In the genomic region with DNA sequence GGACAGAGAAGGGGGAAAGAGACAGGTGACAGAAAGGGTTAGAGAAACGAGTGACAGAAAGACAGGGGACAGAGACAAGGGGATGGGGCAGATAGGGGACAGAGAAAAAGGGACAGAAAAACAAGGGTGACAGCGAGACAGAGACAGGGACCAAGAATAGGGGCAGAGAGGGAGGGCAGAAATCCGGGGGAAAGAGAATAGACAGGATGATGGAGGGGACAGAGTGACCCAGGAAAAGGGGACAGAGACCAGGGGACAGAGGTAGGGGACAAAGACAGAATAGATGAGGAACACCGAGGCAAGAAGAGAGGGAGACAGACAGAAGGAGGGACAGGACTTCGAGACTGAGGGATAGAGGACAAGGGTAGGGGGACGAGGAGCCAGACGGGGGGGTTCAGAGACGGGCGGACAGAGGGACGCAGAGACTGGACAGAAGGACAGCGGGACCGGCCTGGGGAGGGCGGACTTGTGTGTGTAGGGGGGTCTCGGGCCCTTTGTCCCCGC, we compare ENCODE assay signal across 8 cellular contexts. TPM values are rescaled to one million over a fixed set of nuclear protein-coding genes. Genes with fewer than 3 reads are reported as not detected.
DNase-seq lines count a peak whose midpoint lies in the region; ATAC-seq, FAIRE-seq and TF ChIP-seq lines count a peak whose summit lies in the region.

No MANE protein-coding gene starts in this region.

- no peak overlapping the region for H3K27ac ChIP-seq in CD8-positive, alpha-beta memory T cell (ENCODE audit: low read depth, low read length)
- H3K27ac ChIP-seq in Panc1 (ENCODE audit: low read length) (no peak overlapping the region), esophagus (ENCODE audit: low read depth in 2 of 2, low read length in 1 of 2) (no peak overlapping the region), pancreas (no peak overlapping the region)

- no peak for DNase-seq in CD8-positive, alpha-beta memory T cell
- DNase-seq in Panc1 (ENCODE audit: low read depth, low spot score) (no peak), pancreas (peak in 1 of 6 donors; percentile 74), iPS-NIHi7 (ENCODE audit: extremely low spot score) (no peak), COR-L47 (lab: John Stamatoyannopoulos, UW) (no peak)

- BruUV-seq in Panc1 (replicated peaks; lab: Mats Ljungman, UMichigan): no TSS peak

- peaks cover 12% of the 10 kb centered on the region for H3K4me1 ChIP-seq in CD8-positive, alpha-beta memory T cell (ENCODE audit: insufficient read depth, low read length)
- H3K4me1 ChIP-seq in Panc1 (ENCODE audit: control insufficient read depth, insufficient read depth, low read length) (peaks cover 3% of the 10 kb centered on the region), esophagus (ENCODE audit: control insufficient read depth in 2 of 2, insufficient read depth in 2 of 2, low read length in 1 of 2) (peaks cover 13 to 15% of the 10 kb centered on the region in 2 donors), pancreas (no peaks in the 10 kb centered on the region)

- peak overlapping the region in 5 of 8 donors; percentile 20 to 97 (median 85) for H3K27ac Mint-ChIP-seq in CD8-positive, alpha-beta memory T cell

- CTCF ChIA-PET in CD8-positive, alpha-beta memory T cell (lab: Charles Lee): no interaction called here
- CTCF ChIA-PET in Panc1 (lab: Charles Lee): no interaction called here

- H3K9me3 ChIP-seq in CD8-positive, alpha-beta memory T cell (ENCODE audit: low read length): no peaks in the 10 kb centered on the region
- H3K9me3 ChIP-seq in Panc1 (ENCODE audit: control insufficient read depth, insufficient read depth, low read depth, low read length) (no peaks in the 10 kb centered on the region), esophagus (ENCODE audit: control insufficient read depth in 2 of 2, insufficient read depth in 1 of 2, low read depth in 1 of 2, low read length in 1 of 2) (no peaks in the 10 kb centered on the region), pancreas (no peaks in the 10 kb centered on the region)

- H3K27me3 ChIP-seq in CD8-positive, alpha-beta memory T cell (ENCODE audit: insufficient read depth, low read length, poor library complexity, severe bottlenecking): peaks cover 15% of the 10 kb centered on the region
- H3K27me3 ChIP-seq in Panc1 (ENCODE audit: control insufficient read depth, insufficient read depth, low read length) (peaks cover 4% of the 10 kb centered on the region; the same call in 1 of the 2 replicates), esophagus (ENCODE audit: control insufficient read depth in 1 of 2, insufficient read depth in 2 of 2, low read length in 2 of 2) (no peaks in the 10 kb centered on the region), pancreas (no peaks in the 10 kb centered on the region)

- no peaks in the 10 kb centered on the region for H3K9me3 Mint-ChIP-seq in CD8-positive, alpha-beta memory T cell

- in situ Hi-C loops in Panc1 (cut with HindIII; ENCODE audit: low pct_unique_long_range_greater_than_20kb, low sequenced_read_pairs): no loop called here

- peaks cover 6 to 21% (median 9%) of the 10 kb centered on the region in 3 donors for H3K4me1 Mint-ChIP-seq in CD8-positive, alpha-beta memory T cell

- POLR2A ChIA-PET in CD8-positive, alpha-beta memory T cell (lab: Charles Lee): no interaction called here
- POLR2A ChIA-PET in Panc1 (lab: Charles Lee): no interaction called here

- H3K36me3 ChIP-seq in CD8-positive, alpha-beta memory T cell (ENCODE audit: insufficient read depth, low read length): no peaks in the 10 kb centered on the region
- H3K36me3 ChIP-seq in Panc1 (ENCODE audit: control insufficient read depth, insufficient read depth, low read length) (no peaks in the 10 kb centered on the region; the same call in 1 of the 2 replicates), esophagus (ENCODE audit: control insufficient read depth in 2 of 2, insufficient read depth in 2 of 2, low read length in 1 of 2) (no peaks in the 10 kb centered on the region), pancreas (no peaks in the 10 kb centered on the region)

- no peak overlapping the region for H3K4me3 ChIP-seq in CD8-positive, alpha-beta memory T cell (ENCODE audit: low read length)
- H3K4me3 ChIP-seq in Panc1 (ENCODE audit: low read depth in 2 of 2, low read length in 2 of 2): peak overlapping the region; percentile 18 to 31; a peak in 1 of 4 replicates
- peak overlapping the region; percentile 42 to 77 for H3K4me3 ChIP-seq in esophagus (ENCODE audit: low read depth in 1 of 2, low read length in 2 of 2)
- peak overlapping the region; percentile 12 to 52 (median 34) for H3K4me3 ChIP-seq in pancreas

- intact Hi-C loops in Panc1 (cut with micrococcal nuclease; ENCODE audit: unreplicated experiment) (no loop called here), pancreas (cut with DNase I) (no loop called here)

- H3K27me3 Mint-ChIP-seq in CD8-positive, alpha-beta memory T cell: peaks cover 22 to 50% of the 10 kb centered on the region in 2 donors

- 11 to 12% methylated on average over 10 to 15 of the region's 15 CpGs for WGBS in esophagus, 2 donors
- 9 to 13% methylated on average over 8 to 15 of the region's 15 CpGs for WGBS in pancreas, 2 donors

- no peak for FAIRE-seq in pancreas (lab: Jason Lieb, UNC)

- peak overlapping the region; percentile 75 to 88 (median 82) for H3K4me3 Mint-ChIP-seq in CD8-positive, alpha-beta memory T cell

- ATAC-seq in Panc1: no peak
- ATAC-seq in pancreas: no peak
- no peak for ATAC-seq in GM21381 (IDR thresholded peaks at IDR 0.05; ENCODE audit: unreplicated experiment)
- no peak for ATAC-seq in GM21360 (IDR thresholded peaks at IDR 0.05; ENCODE audit: unreplicated experiment)

- no peaks in the 10 kb centered on the region for H3K36me3 Mint-ChIP-seq in CD8-positive, alpha-beta memory T cell

- TF ChIP-seq CTCF in Panc1 (IDR thresholded peaks at IDR 0.05) (no peak), pancreas (IDR thresholded peaks at IDR 0.05) (no peak)

RNA-seq across cellular contexts. Expression of a gene that starts 0.6 kb away (rescaled TPM):
- total RNA-seq in CD8-positive, alpha-beta memory T cell: under 1 TPM; 0.24 to 0.57 TPM
- not detected for polyA plus RNA-seq in CD8-positive, alpha-beta memory T cell
- total RNA-seq in Panc1 (2021; ENCODE audit: unreplicated experiment) (2.7 TPM), pancreas (10 to 100 TPM in 2 of 6 donors, 1 to 10 TPM in 4; 5.9 to 11.3 (median 7.5) TPM)
- 8.8 TPM for polyA plus RNA-seq in Panc1 (2012; ENCODE audit: insufficient read length)
- polyA plus RNA-seq in esophagus (10 to 100 TPM in 1 of 2 donors, 1 to 10 TPM in 1; 9.7 to 21.7 TPM), pancreas (10 to 100 TPM in 1 of 2 donors, 1 to 10 TPM in 1; 9.8 to 10.5 TPM)

RNA-seq across cellular contexts. Expression of a gene that starts 19.6 kb away (rescaled TPM):
- total RNA-seq in CD8-positive, alpha-beta memory T cell: 10 to 100 TPM; 23.6 to 23.8 TPM
- polyA plus RNA-seq in CD8-positive, alpha-beta memory T cell: 22.0 TPM
- total RNA-seq in Panc1 (2021; ENCODE audit: unreplicated experiment) (45.6 TPM), pancreas (10 to 100 TPM; 12.0 to 23.7 (median 17.4) TPM)
- polyA plus RNA-seq in Panc1 (2012; ENCODE audit: insufficient read length): 88.3 TPM
- polyA plus RNA-seq in esophagus (10 to 100 TPM; 20.4 to 27.3 TPM), pancreas (10 to 100 TPM; 35.9 to 55.0 TPM)

RNA-seq across cellular contexts. Expression of a gene that starts 27.2 kb away (rescaled TPM):
- total RNA-seq in CD8-positive, alpha-beta memory T cell: under 1 TPM; 0.24 to 0.58 TPM
- polyA plus RNA-seq in CD8-positive, alpha-beta memory T cell: 0.26 TPM
- total RNA-seq in Panc1 (2021; ENCODE audit: unreplicated experiment) (0.10 TPM), pancreas (under 1 TPM in 4 of 6 donors, not detected in 2; 0.06 to 0.28 (median 0.22) TPM)
- 0.22 TPM for polyA plus RNA-seq in Panc1 (2012; ENCODE audit: insufficient read length)
- polyA plus RNA-seq in esophagus (under 1 TPM; 0.14 to 0.71 TPM), pancreas (1 to 10 TPM in 1 of 2 donors, under 1 TPM in 1; 0.87 to 1.3 TPM)

RNA-seq across cellular contexts. Expression of a gene that starts 30.9 kb away (rescaled TPM):
- total RNA-seq in CD8-positive, alpha-beta memory T cell: 1 to 10 TPM; 2.7 to 5.0 TPM
- 3.8 TPM for polyA plus RNA-seq in CD8-positive, alpha-beta memory T cell
- total RNA-seq in Panc1 (2021; ENCODE audit: unreplicated experiment): 5.3 TPM
- 6.2 TPM for polyA plus RNA-seq in Panc1 (2012; ENCODE audit: insufficient read length)
- polyA plus RNA-seq in esophagus: 1 to 10 TPM; 5.4 to 5.6 TPM
- total RNA-seq in pancreas: 10 to 100 TPM in 2 of 6 donors, 1 to 10 TPM in 4; 1.6 to 24.5 (median 3.1) TPM
- 1 to 10 TPM; 4.4 to 5.1 TPM for polyA plus RNA-seq in pancreas

RNA-seq across cellular contexts. Expression of a gene that starts 42.6 kb away (rescaled TPM):
- total RNA-seq in CD8-positive, alpha-beta memory T cell: 10 to 100 TPM; 19.5 to 20.9 TPM
- polyA plus RNA-seq in CD8-positive, alpha-beta memory T cell: 9.3 TPM
- total RNA-seq in Panc1 (2021; ENCODE audit: unreplicated experiment) (14.1 TPM), pancreas (1 to 10 TPM; 5.2 to 8.6 (median 6.2) TPM)
- polyA plus RNA-seq in Panc1 (2012; ENCODE audit: insufficient read length): 16.5 TPM
- polyA plus RNA-seq in esophagus (10 to 100 TPM in 1 of 2 donors, 1 to 10 TPM in 1; 6.8 to 13.0 TPM), pancreas (1 to 10 TPM; 7.5 to 8.4 TPM)
